Comparison of ENCODE assay signal across 26 cellular contexts in genomic region chr5:135833521-135833920, GRCh38. TPM values are rescaled to one million over a fixed set of nuclear protein-coding genes. Genes with fewer than 3 reads are reported as not detected.
"Had no signal": no experiment of that assay in that cellular context is flagged by ENCODE, and none has a peak within 500 bp of the region (broad histone marks: within the 10 kb centered on the region; RNA-seq: fewer than 3 reads in every experiment).

No MANE protein-coding gene starts in this region.

- ATAC-seq: activated naive CD8-positive, alpha-beta T cell treated with anti-CD3 and anti-CD28 coated beads, Interleukin-2, amount 50 U/mL, for 24 hours had no signal

- H3K36me3 ChIP-seq: esophagus muscularis mucosa, heart left ventricle, left lung, lower lobe of right lung, sigmoid colon, transverse colon, uterus, WERI-Rb-1 had no signal

- H3K4me1 Mint-ChIP-seq: activated naive CD4-positive, alpha-beta T cell treated with anti-CD3 and anti-CD28 coated beads, Interleukin-2, amount 50 U/mL, for 24 hours had no signal

- FAIRE-seq: small intestine had no signal

- H3K9me3 ChIP-seq: esophagus muscularis mucosa, sigmoid colon, transverse colon, uterus had no signal

- H3K9me3 Mint-ChIP-seq: activated CD4-positive, alpha-beta T cell treated with anti-CD3 and anti-CD28 coated beads, Interleukin-2, amount 10 ng/mL, durations not matched to agents 24 days and 14 days had no signal

- DNase-seq: activated CD4-positive, alpha-beta memory T cell treated with anti-CD3 and anti-CD28 coated beads for 36 hours; activated CD4-positive, alpha-beta T cell treated with anti-CD3 and anti-CD28 coated beads, Interleukin-2, amount 10 ng/mL, durations not matched to agents 24 days and 14 days; activated CD4-positive, CD25-positive, alpha-beta regulatory T cell treated with anti-CD3 and anti-CD28 coated beads, Interleukin-2, amount 50 U/mL, for 72 hours; activated CD8-positive, alpha-beta memory T cell treated with anti-CD3 and anti-CD28 coated beads, Interleukin-2, amount 50 U/mL, for 48 hours; activated naive CD8-positive, alpha-beta T cell treated with anti-CD3 and anti-CD28 coated beads, Interleukin-2, amount 50 U/mL, for 24 hours; activated T-cell treated with anti-CD3 and anti-CD28 coated beads, Interleukin-2, amount 50 U/mL, for 24 hours; effector CD4-positive, alpha-beta T cell; foreskin keratinocyte; heart left ventricle; left lung; lower lobe of right lung; mesenchymal stem cell; sigmoid colon; small intestine; stimulated activated CD4-positive, alpha-beta T cell treated with anti-CD3 and anti-CD28 coated beads, Interleukin-1b, Interleukin-23, amount 100 ng/mL, for 48 hours; stimulated activated naive CD4-positive, alpha-beta T cell treated with Interleukin-2 at 50 U/mL for 16 hours; T-helper 17 cell; T1000; transverse colon; uterus; WERI-Rb-1 had no signal

- H3K4me1 ChIP-seq: foreskin keratinocyte, uterus had no signal

- H3K36me3 Mint-ChIP-seq: activated CD4-positive, alpha-beta memory T cell treated with anti-CD3 and anti-CD28 coated beads for 36 hours; activated naive CD4-positive, alpha-beta T cell treated with anti-CD3 and anti-CD28 coated beads, Interleukin-2, amount 50 U/mL, for 24 hours; natural killer cell treated with Interleukin-12 subunit alpha and Interleukin-12 subunit beta and Interleukin-15 and Interleukin-18, amount 100 ng/mL, for 72 hours had no signal

- H3K27ac Mint-ChIP-seq: activated CD4-positive, alpha-beta memory T cell treated with anti-CD3 and anti-CD28 coated beads for 36 hours; activated CD4-positive, alpha-beta T cell treated with anti-CD3 and anti-CD28 coated beads, Interleukin-2, amount 10 ng/mL, durations not matched to agents 24 days and 14 days; activated naive CD4-positive, alpha-beta T cell treated with anti-CD3 and anti-CD28 coated beads, Interleukin-2, amount 50 U/mL, for 24 hours; activated naive CD8-positive, alpha-beta T cell treated with anti-CD3 and anti-CD28 coated beads, Interleukin-2, amount 50 U/mL, for 24 hours; activated T-cell treated with anti-CD3 and anti-CD28 coated beads, Interleukin-2, amount 50 U/mL, for 24 hours; natural killer cell treated with Interleukin-12 subunit alpha and Interleukin-12 subunit beta and Interleukin-15 and Interleukin-18, amount 100 ng/mL, for 72 hours; T-helper 17 cell had no signal

- H3K4me3 ChIP-seq: left lung, lower lobe of right lung, uterus had no signal

- H3K27ac ChIP-seq: esophagus muscularis mucosa, foreskin keratinocyte, heart left ventricle, left lung, lower lobe of right lung, sigmoid colon, transverse colon, uterus, WERI-Rb-1 had no signal

- H3K4me3 Mint-ChIP-seq: activated CD4-positive, alpha-beta memory T cell treated with anti-CD3 and anti-CD28 coated beads for 36 hours; activated CD4-positive, alpha-beta T cell treated with anti-CD3 and anti-CD28 coated beads, Interleukin-2, amount 10 ng/mL, durations not matched to agents 24 days and 14 days; activated naive CD4-positive, alpha-beta T cell treated with anti-CD3 and anti-CD28 coated beads, Interleukin-2, amount 50 U/mL, for 24 hours; activated naive CD8-positive, alpha-beta T cell treated with anti-CD3 and anti-CD28 coated beads, Interleukin-2, amount 50 U/mL, for 24 hours; activated T-cell treated with anti-CD3 and anti-CD28 coated beads, Interleukin-2, amount 50 U/mL, for 24 hours; natural killer cell treated with Interleukin-12 subunit alpha and Interleukin-12 subunit beta and Interleukin-15 and Interleukin-18, amount 100 ng/mL, for 72 hours; T-helper 17 cell had no signal

- H3K27me3 ChIP-seq: uterus had no signal

RNA-seq across cellular contexts. Expression of gene SLC25A48, which starts 0.9 kb away (rescaled TPM):
- total RNA-seq: activated CD4-positive, alpha-beta memory T cell treated with anti-CD3 and anti-CD28 coated beads for 36 hours; activated CD4-positive, alpha-beta T cell treated with anti-CD3 and anti-CD28 coated beads, Interleukin-2, amount 10 ng/mL, durations not matched to agents 24 days and 14 days; foreskin keratinocyte; mononuclear cell; myocyte; natural killer cell treated with Interleukin-12 subunit alpha and Interleukin-12 subunit beta and Interleukin-15 and Interleukin-18, amount 100 ng/mL, for 72 hours; sigmoid colon; T-helper 17 cell had no signal
- polyA plus RNA-seq: foreskin keratinocyte had no signal
